Comparison of ENCODE assay signal across 19 cellular contexts in genomic region chr1:227604446-227604845, GRCh38.
"Had no signal": no experiment of that assay in that cellular context is flagged by ENCODE, and none has a peak within 500 bp of the region (broad histone marks: within the 10 kb centered on the region; RNA-seq: fewer than 3 reads in every experiment).

No MANE protein-coding gene starts in this region.

- H3K4me3 ChIP-seq: adrenal gland, ascending aorta, sigmoid colon, spleen, transverse colon had no signal

- DNase-seq: activated CD4-positive, alpha-beta T cell treated with anti-CD3 and anti-CD28 coated beads for 36 hours; activated CD4-positive, CD25-positive, alpha-beta regulatory T cell; activated effector memory CD4-positive, alpha-beta T cell treated with Interleukin-2 at 50 U/mL for 16 hours; activated naive CD4-positive, alpha-beta T cell treated with Interleukin-2 at 50 U/mL for 16 hours; adrenal gland; central memory CD4-positive, alpha-beta T cell; endodermal cell; foreskin melanocyte; islet precursor cell; left colon; mammary epithelial cell; retina; sigmoid colon; spleen; stimulated activated naive CD4-positive, alpha-beta T cell treated with Interleukin-2 at 50 U/mL for 16 hours; T-helper 1 cell; transverse colon had no signal

- H3K27ac ChIP-seq: adrenal gland, ascending aorta, sigmoid colon, spleen, transverse colon had no signal

- H3K36me3 ChIP-seq: adrenal gland, ascending aorta, sigmoid colon had no signal

- H3K4me1 ChIP-seq: ascending aorta, sigmoid colon, spleen, transverse colon had no signal

- ATAC-seq: activated CD4-positive, alpha-beta T cell treated with anti-CD3 and anti-CD28 coated beads for 36 hours; esophagus mucosa; left colon had no signal
